ENCODE assay signal across 1 cellular context in genomic region chr16:70523621-70524405, GRCh38.
TF ChIP-seq lines count a peak whose summit lies in the region.

TSS of gene SF3B3 (plus strand) at chr16:70523816. CDS start at chr16:70526657, 2,841 bp downstream.

TF ChIP-seq in HEK293, 187 proteins besides CTCF, POLR2A, EP300 and RAD21 (continued from another document):
- peak; percentile 62; the same call in 1 of the 2 replicates for TF ChIP-seq ZBTB10 (tag by site-specific recombination; IDR thresholded peaks at IDR 0.05)
- TF ChIP-seq TRIM28 (IDR thresholded peaks at IDR 0.05; ENCODE audit: borderline replicate concordance, low read length): no peak
- no peak for TF ChIP-seq ZNF146 (tag by site-specific recombination; IDR thresholded peaks at IDR 0.05)
- 0 out of 2 replicates have a peak, but pooled peaks have one; percentile 35 for TF ChIP-seq ZNF394 (tag by site-specific recombination; IDR thresholded peaks at IDR 0.05; ENCODE audit: borderline replicate concordance)
- TF ChIP-seq ZNF660 (tag by site-specific recombination; IDR thresholded peaks at IDR 0.05): peak; percentile 54
- TF ChIP-seq ZNF16 (tag by site-specific recombination; IDR thresholded peaks at IDR 0.05; ENCODE audit: low read depth): no peak
- TF ChIP-seq OSR2 (tag by site-specific recombination; IDR thresholded peaks at IDR 0.05): no peak
- peak; percentile 90; the same call in 1 of the 2 replicates for TF ChIP-seq ZNF362 (tag by site-specific recombination; IDR thresholded peaks at IDR 0.05)
- peak; percentile 37; the same call in 1 of the 2 replicates for TF ChIP-seq ZNF391 (tag by site-specific recombination; IDR thresholded peaks at IDR 0.05; ENCODE audit: borderline replicate concordance, low read depth)
- TF ChIP-seq KLF9 (tag by site-specific recombination; IDR thresholded peaks at IDR 0.05; ENCODE audit: low read depth): peak; percentile 44
- 0 out of 2 replicates have a peak, but pooled peaks have one; percentile 14 for TF ChIP-seq PRDM4 (tag by site-specific recombination; IDR thresholded peaks at IDR 0.05)
- TF ChIP-seq ZNF561 (tag by site-specific recombination; IDR thresholded peaks at IDR 0.05; ENCODE audit: borderline replicate concordance): peak; percentile 56
- 0 out of 2 replicates have a peak, but pooled peaks have one; percentile 20 for TF ChIP-seq ZNF610 (tag by site-specific recombination; IDR thresholded peaks at IDR 0.05; ENCODE audit: borderline replicate concordance)
- TF ChIP-seq BCL6B (tag by site-specific recombination; IDR thresholded peaks at IDR 0.05): no peak
- TF ChIP-seq ZNF544 (tag by site-specific recombination; IDR thresholded peaks at IDR 0.05): no peak
- peak; percentile 43 for TF ChIP-seq ZBTB11 (tag by site-specific recombination; conservative IDR thresholded peaks at IDR 0.05; ENCODE audit: low read depth)
- 0 out of 2 replicates have a peak, but pooled peaks have one; percentile 17 for TF ChIP-seq ZNF513 (tag by site-specific recombination; IDR thresholded peaks at IDR 0.05)
- TF ChIP-seq KLF16 (tag by site-specific recombination; IDR thresholded peaks at IDR 0.05): 0 out of 2 replicates have a peak, but pooled peaks have one; percentile 15
- peak; percentile 34; the same call in 1 of the 2 replicates for TF ChIP-seq ZNF2 (tag by site-specific recombination; IDR thresholded peaks at IDR 0.05)
- no peak for TF ChIP-seq ZNF654 (tag by site-specific recombination; IDR thresholded peaks at IDR 0.05; ENCODE audit: low read depth)
- peak; percentile 73 for TF ChIP-seq ZXDB (tag by site-specific recombination; IDR thresholded peaks at IDR 0.05)
- peak; percentile 40 for TF ChIP-seq ZBTB26 (tag by site-specific recombination; optimal IDR thresholded peaks at IDR 0.05)
- peak; percentile 76 for TF ChIP-seq YY2 (tag by site-specific recombination; IDR thresholded peaks at IDR 0.05)
- TF ChIP-seq ZFP3 (tag by site-specific recombination; IDR thresholded peaks at IDR 0.05; ENCODE audit: low read depth): no peak
- peak; percentile 38; the same call in 1 of the 2 replicates for TF ChIP-seq SP7 (tag by site-specific recombination; IDR thresholded peaks at IDR 0.05)
- no peak for TF ChIP-seq ZNF707 (tag by site-specific recombination; IDR thresholded peaks at IDR 0.05)
- no peak for TF ChIP-seq ZNF600 (tag by site-specific recombination; IDR thresholded peaks at IDR 0.05)
- TF ChIP-seq ZNF768 (tag by site-specific recombination; IDR thresholded peaks at IDR 0.05): peak; percentile 2; the same call in 1 of the 2 replicates
- 0 out of 2 replicates have a peak, but pooled peaks have one; percentile 31 for TF ChIP-seq ZNF184 (tag by site-specific recombination; IDR thresholded peaks at IDR 0.05)
- 0 out of 2 replicates have a peak, but pooled peaks have one; percentile 44 for TF ChIP-seq KLF10 (tag by site-specific recombination; IDR thresholded peaks at IDR 0.05)
- 0 out of 2 replicates have a peak, but pooled peaks have one; percentile 32 for TF ChIP-seq BCL11A (tag by site-specific recombination; IDR thresholded peaks at IDR 0.05; ENCODE audit: low read depth)
- TF ChIP-seq YY1 (tag by site-specific recombination; IDR thresholded peaks at IDR 0.05): peak; percentile 87
- TF ChIP-seq ZNF629 (tag by site-specific recombination; IDR thresholded peaks at IDR 0.05): peak; percentile 51; the same call in 1 of the 2 replicates
- TF ChIP-seq SETDB1 (IDR thresholded peaks at IDR 0.05; ENCODE audit: insufficient read length, low read length): no peak
- peak; percentile 21; the same call in 1 of the 2 replicates for TF ChIP-seq ZNF501 (tag by site-specific recombination; IDR thresholded peaks at IDR 0.05)
- TF ChIP-seq ZIC2 (tag by site-specific recombination; IDR thresholded peaks at IDR 0.05): no peak
- no peak for TF ChIP-seq ZNF214 (tag by site-specific recombination; IDR thresholded peaks at IDR 0.05; ENCODE audit: borderline replicate concordance)
- no peak for TF ChIP-seq ZNF621 (tag by site-specific recombination; IDR thresholded peaks at IDR 0.05)
- peak; percentile 12; the same call in 1 of the 2 replicates for TF ChIP-seq KLF1 (tag by site-specific recombination; IDR thresholded peaks at IDR 0.05)
- 0 out of 2 replicates have a peak, but pooled peaks have one; percentile 29 for TF ChIP-seq KLF8 (tag by site-specific recombination; IDR thresholded peaks at IDR 0.05)
TF ChIP-seq in HEK293: peak in this region for 30.
